Comparison of ENCODE assay signal across 8 cellular contexts in the genomic region with DNA sequence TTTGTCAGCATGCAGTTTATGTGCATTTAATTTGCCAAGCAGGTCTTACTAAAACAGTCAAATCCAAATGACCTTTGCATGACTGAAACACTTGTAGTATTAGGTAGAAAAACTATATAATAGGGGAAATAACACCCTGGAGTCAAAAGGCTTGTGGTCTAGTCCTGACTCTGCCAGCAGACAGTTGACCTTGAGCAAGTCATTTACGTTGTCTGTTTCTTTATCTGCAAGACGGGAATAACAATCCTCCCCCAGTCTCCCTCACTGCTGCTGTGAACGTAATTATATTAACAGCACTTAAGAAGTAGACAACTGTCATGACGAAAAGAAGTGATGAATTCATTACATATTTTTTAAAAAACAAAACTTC. TPM values are rescaled to one million over a fixed set of nuclear protein-coding genes. Genes with fewer than 3 reads are reported as not detected.
DNase-seq lines count a peak whose midpoint lies in the region; ATAC-seq and TF ChIP-seq lines count a peak whose summit lies in the region.

No MANE protein-coding gene starts in this region.

- H3K36me3 ChIP-seq in SJCRH30 (peaks cover 40% of the 10 kb centered on the region), suprapubic skin (no peaks in the 10 kb centered on the region)

- TF ChIP-seq EP300 in suprapubic skin (IDR thresholded peaks at IDR 0.05) = no peak

- H3K9me3 ChIP-seq in SJCRH30 (replicated peaks) = 0 out of 2 replicates have a peak, but pooled peaks cover under 1% of the 10 kb centered on the region
- H3K9me3 ChIP-seq in suprapubic skin = no peaks in the 10 kb centered on the region

- no peak for TF ChIP-seq POLR2A in suprapubic skin (IDR thresholded peaks at IDR 0.05)

- H3K4me1 ChIP-seq in SJCRH30 = peaks cover 26% of the 10 kb centered on the region
- peaks cover 29% of the 10 kb centered on the region for H3K4me1 ChIP-seq in suprapubic skin

- peak; percentile 38 for DNase-seq in DMS 273 (lab: John Stamatoyannopoulos, UW; ENCODE audit: unreplicated experiment)
- DNase-seq in DMS 273 treated with DMSO at 0.1 percent for 48 hours (lab: John Stamatoyannopoulos, UW) = no peak
- DNase-seq in SJCRH30 = no peak
- DNase-seq in immature natural killer cell = peak in 1 of 3 donors; percentile 10
- DNase-seq in NCI-H774 (lab: John Stamatoyannopoulos, UW) = no peak
- DNase-seq in globus pallidus (ENCODE audit: low spot score) = no peak
- no peak for DNase-seq in suprapubic skin (ENCODE audit: low spot score in 2 of 2)

- peak overlapping the region in 4 of 5 donors; percentile 66 to 83 (median 77) for H3K4me3 Mint-ChIP-seq in immature natural killer cell

- no peak for TF ChIP-seq CTCF in suprapubic skin (IDR thresholded peaks at IDR 0.05)

- peaks cover 33 to 49% of the 10 kb centered on the region in 2 donors for H3K4me1 Mint-ChIP-seq in immature natural killer cell

- peak overlapping the region; percentile 53 for H3K27ac ChIP-seq in SJCRH30
- no peak overlapping the region for H3K27ac ChIP-seq in suprapubic skin

- H3K27me3 Mint-ChIP-seq in immature natural killer cell (ENCODE audit: low read depth in 3 of 3) = peaks cover 0 to 2% (median 0%) of the 10 kb centered on the region in 3 donors

- H3K36me3 Mint-ChIP-seq in immature natural killer cell = no peaks in the 10 kb centered on the region

- ATAC-seq in HG03025 (IDR thresholded peaks at IDR 0.05; ENCODE audit: low FRiP score, unreplicated experiment) = peak; percentile 22

- H3K4me3 ChIP-seq in SJCRH30 (no peak overlapping the region), suprapubic skin (no peak overlapping the region)

- H3K27ac Mint-ChIP-seq in immature natural killer cell = peak overlapping the region; percentile 70 to 92 (median 87)

- 91% methylated on average over 4 of the region's 4 CpGs for WGBS in suprapubic skin

- peaks cover 0 to 2% (median 0%) of the 10 kb centered on the region in 6 donors for H3K9me3 Mint-ChIP-seq in immature natural killer cell

- no peaks in the 10 kb centered on the region for H3K27me3 ChIP-seq in SJCRH30
- no peaks in the 10 kb centered on the region for H3K27me3 ChIP-seq in suprapubic skin

RNA-seq across cellular contexts. Expression of gene CDK6, which starts 26.1 kb away (rescaled TPM):
- total RNA-seq in SJCRH30 (2014; rRNA removed; shearing (Covaris generic)) = 184 and 194 TPM in 2 replicates
- 10 to 100 TPM; 11.1 to 21.2 (median 15.8) TPM for polyA plus RNA-seq in immature natural killer cell
- 10 to 100 TPM; 58.1 to 79.1 (median 68.3) TPM for total RNA-seq in suprapubic skin
